In the genomic region with DNA sequence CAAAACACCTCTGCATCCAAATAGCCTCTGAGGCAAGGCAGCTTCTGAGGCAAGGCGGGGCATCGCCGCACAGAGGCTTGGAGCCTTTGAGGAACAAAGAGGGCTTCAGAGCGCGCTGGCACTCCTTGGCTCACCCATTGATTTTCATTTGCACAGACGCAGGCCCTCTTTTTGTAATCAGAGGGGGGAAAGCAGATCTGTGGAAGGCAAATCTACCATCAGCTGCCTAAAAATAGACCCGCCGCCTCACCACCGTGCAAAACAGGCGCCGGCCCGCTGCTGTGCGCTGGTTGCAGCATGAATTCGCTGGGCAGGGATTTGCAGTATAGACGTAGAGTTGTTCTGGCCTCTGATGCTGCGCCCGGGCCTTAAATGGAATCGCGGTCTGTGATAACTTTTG, we compare ENCODE assay signal across 14 cellular contexts.
A peak's percentile ranks its signal among the peaks of the same experiment; 100 is the strongest.
DNase-seq lines count a peak whose midpoint lies in the region; ATAC-seq and TF ChIP-seq lines count a peak whose summit lies in the region.
"Had no signal": no experiment of that assay in that cellular context is flagged by ENCODE, and none has a peak within 500 bp of the region (broad histone marks: within the 10 kb centered on the region; RNA-seq: fewer than 3 reads in every experiment).

No MANE protein-coding gene starts in this region.

- intact Hi-C loops in ascending aorta (cut with DNase I) (loop anchor here (10.0 kb wide), 1 partner anchor 697 kb away; no protein-coding TSS in a partner anchor), heart right ventricle (cut with DNase I) (no loop called here)

- H4K20me1 ChIP-seq in osteoblast (ENCODE audit: insufficient read depth, low read length), result no peaks in the 10 kb centered on the region

- TF ChIP-seq CTCF in ascending aorta (IDR thresholded peaks at IDR 0.05) (no peak), heart right ventricle (IDR thresholded peaks at IDR 0.05) (no peak), osteoblast (IDR thresholded peaks at IDR 0.05; ENCODE audit: extremely low read depth, low read depth, low read length) (no peak)

- 58 to 61% methylated on average over 19 of the region's 19 CpGs for WGBS in heart right ventricle, 2 donors

- H3K4me3 ChIP-seq in ACC112 (ENCODE audit: low read depth, low read length), result no peak overlapping the region
- peak overlapping the region in 1 of 2 donors; percentile 42 for H3K4me3 ChIP-seq in ascending aorta
- H3K4me3 ChIP-seq in heart right ventricle, result no peak overlapping the region
- no peak overlapping the region for H3K4me3 ChIP-seq in osteoblast (ENCODE audit: insufficient read depth, low read length)
- H3K4me3 ChIP-seq: psoas muscle, upper lobe of left lung had no signal

- H3K4me1 ChIP-seq in ACC112 (ENCODE audit: control insufficient read depth, insufficient read depth, low read length, unreplicated experiment), result peaks cover 16% of the 10 kb centered on the region
- peaks cover 0 to 9% of the 10 kb centered on the region in 2 donors for H3K4me1 ChIP-seq in ascending aorta
- H3K4me1 ChIP-seq in heart right ventricle, result peaks cover 0 to 29% (median 15%) of the 10 kb centered on the region in 9 donors
- H3K4me1 ChIP-seq in osteoblast (ENCODE audit: insufficient read depth, low read length), result peaks cover 20% of the 10 kb centered on the region
- H3K4me1 ChIP-seq: psoas muscle had no signal

- H3K27me3 ChIP-seq in ACC112 (ENCODE audit: insufficient read depth, low read length), result no peaks in the 10 kb centered on the region
- no peaks in the 10 kb centered on the region for H3K27me3 ChIP-seq in ascending aorta
- peaks cover 0 to 5% (median 0%) of the 10 kb centered on the region in 7 donors for H3K27me3 ChIP-seq in heart right ventricle
- no peaks in the 10 kb centered on the region for H3K27me3 ChIP-seq in osteoblast (ENCODE audit: insufficient read depth, low read length)
- H3K27me3 ChIP-seq: upper lobe of left lung had no signal

- ATAC-seq in heart right ventricle (peak in 7 of 8 donors; percentile 34 to 78 (median 66)), HG02885 (IDR thresholded peaks at IDR 0.05; ENCODE audit: poor library complexity, unreplicated experiment) (no peak), HG03521 (IDR thresholded peaks at IDR 0.05; ENCODE audit: unreplicated experiment) (no peak), GM18517 (IDR thresholded peaks at IDR 0.05; ENCODE audit: unreplicated experiment) (no peak)

- no peaks in the 10 kb centered on the region for H3K79me2 ChIP-seq in ACC112 (ENCODE audit: control insufficient read depth, insufficient read depth, low read length, unreplicated experiment)
- no peaks in the 10 kb centered on the region for H3K79me2 ChIP-seq in osteoblast (ENCODE audit: insufficient read depth, low read length)

- peak overlapping the region; percentile 41 for H2AFZ ChIP-seq in ACC112 (ENCODE audit: low read length, unreplicated experiment)
- no peak overlapping the region for H2AFZ ChIP-seq in osteoblast (ENCODE audit: low read length)

- H3K27ac ChIP-seq in ACC112 (ENCODE audit: low read depth, low read length) (peak overlapping the region; percentile 78), ascending aorta (peak overlapping the region; percentile 76 to 78), heart right ventricle (peak overlapping the region in 4 of 10 donors; percentile 21 to 63 (median 58)), osteoblast (ENCODE audit: low read depth, low read length) (peak overlapping the region; percentile 89)
- H3K27ac ChIP-seq: psoas muscle had no signal

- DNase-seq in ascending aorta (ENCODE audit: low spot score in 2 of 2), result no peak
- DNase-seq in heart right ventricle, result peak; percentile 18 to 19
- DNase-seq in osteoblast (ENCODE audit: insufficient read length, low spot score, missing footprints), result no peak
- DNase-seq in AG08395 (ENCODE audit: low spot score), result no peak
- DNase-seq: ACHN; activated CD4-positive, alpha-beta T cell treated with anti-CD3 and anti-CD28 coated beads for 48 hours; NCI-H2081 treated with DMSO at 0.1 percent for 48 hours; psoas muscle; stimulated activated CD4-positive, alpha-beta T cell treated with anti-CD3 and anti-CD28 coated beads, Interleukin-2, amount 100 ng/mL, for 48 hours had no signal

- H3K9me3 ChIP-seq in ascending aorta (no peaks in the 10 kb centered on the region), heart right ventricle (no peaks in the 10 kb centered on the region), osteoblast (ENCODE audit: low read depth, low read length) (no peaks in the 10 kb centered on the region)
- H3K9me3 ChIP-seq: psoas muscle, upper lobe of left lung had no signal

- H3K36me3 ChIP-seq in ACC112 (ENCODE audit: insufficient read depth, low read length) (no peaks in the 10 kb centered on the region), ascending aorta (no peaks in the 10 kb centered on the region), heart right ventricle (no peaks in the 10 kb centered on the region), osteoblast (ENCODE audit: insufficient read depth, low read length) (no peaks in the 10 kb centered on the region)
- H3K36me3 ChIP-seq: upper lobe of left lung had no signal

- H3K4me2 ChIP-seq in osteoblast (ENCODE audit: insufficient read depth, low read length), result peak overlapping the region; percentile 82

Comparison
In these comparisons a context has a peak if more than half of its experiments do, and no peak if none do; other contexts are left out.
1. DNase-seq: peak in heart right ventricle (2 of 2); none in ascending aorta (0 of 2), osteoblast (single experiment) and AG08395 (single experiment).
2. ATAC-seq: peak in heart right ventricle (7 of 8); none in HG02885 (single experiment), HG03521 (single experiment) and GM18517 (single experiment).